Comparison of ENCODE assay signal across 14 cellular contexts in genomic region chr15:69749797-69750196, GRCh38.
DNase-seq lines count a peak whose midpoint lies in the region; ATAC-seq and TF ChIP-seq lines count a peak whose summit lies in the region.
"Had no signal": no experiment of that assay in that cellular context is flagged by ENCODE, and none has a peak within 500 bp of the region (broad histone marks: within the 10 kb centered on the region; RNA-seq: fewer than 3 reads in every experiment).

No MANE protein-coding gene starts in this region.

- no peak overlapping the region for H3K4me3 ChIP-seq in Loucy (ENCODE audit: low read length, poor library complexity, severe bottlenecking)
- H3K4me3 ChIP-seq in cardiac fibroblast (replicated peaks in 1 of 2; ENCODE audit: low read depth in 2 of 2, low read length in 2 of 2): no peak overlapping the region
- H3K4me3 ChIP-seq: SJSA1, transverse colon had no signal

- H3K79me2 ChIP-seq in Loucy (ENCODE audit: insufficient read depth, low read length): no peaks in the 10 kb centered on the region

- no peak overlapping the region for H3K9ac ChIP-seq in Loucy (ENCODE audit: low read depth, low read length, poor library complexity, severe bottlenecking)

- no peak overlapping the region for H3K27ac Mint-ChIP-seq in activated naive CD4-positive, alpha-beta T cell treated with anti-CD3 and anti-CD28 coated beads, Interleukin-2, amount 50 U/mL, for 72 hours
- H3K27ac Mint-ChIP-seq in stimulated activated effector memory CD8-positive, alpha-beta T cell treated with anti-CD3 and anti-CD28 coated beads, Interleukin-12 subunit alpha, Interleukin-12 subunit beta, amount 100 ng/mL, for 72 hours: no peak overlapping the region
- no peak overlapping the region for H3K27ac Mint-ChIP-seq in endothelial cell (ENCODE audit: unreplicated experiment)
- H3K27ac Mint-ChIP-seq: dendritic cell treated with granulocyte-macrophage colony-stimulating factor and Interleukin-4, amounts not matched to agents 40 ng/mL and 50 ng/mL, for 4 days had no signal

- no peak overlapping the region for H2AFZ ChIP-seq in Loucy (ENCODE audit: low read length)

- H3K27me3 Mint-ChIP-seq in endothelial cell (ENCODE audit: unreplicated experiment): no peaks in the 10 kb centered on the region

- peak; percentile 71 for TF ChIP-seq CTCF in Loucy (conservative IDR thresholded peaks at IDR 0.05; ENCODE audit: low read length)
- TF ChIP-seq CTCF in cardiac fibroblast (IDR thresholded peaks at IDR 0.05; ENCODE audit: low read depth, low read length): peak; percentile 22
- TF ChIP-seq CTCF in endothelial cell (IDR thresholded peaks at IDR 0.05; ENCODE audit: unreplicated experiment): no peak
- TF ChIP-seq CTCF in GM13976 (IDR thresholded peaks at IDR 0.05; ENCODE audit: borderline replicate concordance, control extremely low read depth, extremely low read depth, insufficient read depth, missing control alignments): no peak

- H3K9me3 Mint-ChIP-seq in activated naive CD4-positive, alpha-beta T cell treated with anti-CD3 and anti-CD28 coated beads, Interleukin-2, amount 50 U/mL, for 72 hours: peaks cover 12 to 33% of the 10 kb centered on the region in 2 donors
- peaks cover 14% of the 10 kb centered on the region for H3K9me3 Mint-ChIP-seq in stimulated activated effector memory CD8-positive, alpha-beta T cell treated with anti-CD3 and anti-CD28 coated beads, Interleukin-12 subunit alpha, Interleukin-12 subunit beta, amount 100 ng/mL, for 72 hours
- no peaks in the 10 kb centered on the region for H3K9me3 Mint-ChIP-seq in endothelial cell (ENCODE audit: unreplicated experiment)

- no peak overlapping the region for H3K4me2 ChIP-seq in Loucy (ENCODE audit: low read depth, low read length, poor library complexity, severe bottlenecking)

- no peaks in the 10 kb centered on the region for H3K9me2 ChIP-seq in Loucy (replicated peaks; ENCODE audit: low read depth, low read length)

- no peaks in the 10 kb centered on the region for H3K27me3 ChIP-seq in Loucy (ENCODE audit: insufficient read depth, low read length, poor library complexity, severe bottlenecking)
- H3K27me3 ChIP-seq: SJSA1 had no signal

- peaks cover 53% of the 10 kb centered on the region for H3K4me1 Mint-ChIP-seq in stimulated activated effector memory CD8-positive, alpha-beta T cell treated with anti-CD3 and anti-CD28 coated beads, Interleukin-12 subunit alpha, Interleukin-12 subunit beta, amount 100 ng/mL, for 72 hours
- H3K4me1 Mint-ChIP-seq in endothelial cell (ENCODE audit: unreplicated experiment): no peaks in the 10 kb centered on the region

- peaks cover 31 to 65% of the 10 kb centered on the region in 2 donors for H3K36me3 Mint-ChIP-seq in activated naive CD4-positive, alpha-beta T cell treated with anti-CD3 and anti-CD28 coated beads, Interleukin-2, amount 50 U/mL, for 72 hours
- H3K36me3 Mint-ChIP-seq in stimulated activated effector memory CD8-positive, alpha-beta T cell treated with anti-CD3 and anti-CD28 coated beads, Interleukin-12 subunit alpha, Interleukin-12 subunit beta, amount 100 ng/mL, for 72 hours: peaks cover 4% of the 10 kb centered on the region
- no peaks in the 10 kb centered on the region for H3K36me3 Mint-ChIP-seq in endothelial cell (ENCODE audit: low read depth, unreplicated experiment)

- H4K20me1 ChIP-seq in Loucy (ENCODE audit: insufficient read depth, low read length, poor library complexity, severe bottlenecking): no peaks in the 10 kb centered on the region

- no peaks in the 10 kb centered on the region for H3K36me3 ChIP-seq in Loucy (ENCODE audit: insufficient read depth, low read length)
- H3K36me3 ChIP-seq: SJSA1, transverse colon had no signal

- no peak for DNase-seq in activated naive CD4-positive, alpha-beta T cell treated with anti-CD3 and anti-CD28 coated beads, Interleukin-2, amount 50 U/mL, for 72 hours (ENCODE audit: low spot score in 2 of 2)
- no peak for DNase-seq in activated naive CD4-positive, alpha-beta T cell treated with anti-CD3 and anti-CD28 coated beads, Interleukin-2, amount 50 U/mL, for 16 hours
- peak in 1 of 2 donors; percentile 38 for DNase-seq in cardiac fibroblast (ENCODE audit: low read depth in 2 of 2)
- no peak for DNase-seq in stimulated activated effector memory CD8-positive, alpha-beta T cell treated with anti-CD3 and anti-CD28 coated beads, Interleukin-12 subunit alpha, Interleukin-12 subunit beta, amount 100 ng/mL, for 72 hours (ENCODE audit: low spot score in 2 of 2)
- no peak for DNase-seq in endothelial cell (ENCODE audit: low spot score)
- no peak for DNase-seq in GM13976 (ENCODE audit: low spot score)
- DNase-seq: COR-L47, NCI-H1048, transverse colon had no signal

- H3K9me3 ChIP-seq in Loucy (ENCODE audit: insufficient read depth, low read depth, low read length): no peaks in the 10 kb centered on the region; the same call in 1 of the 2 replicates
- H3K9me3 ChIP-seq: transverse colon had no signal

- H3K4me3 Mint-ChIP-seq in stimulated activated effector memory CD8-positive, alpha-beta T cell treated with anti-CD3 and anti-CD28 coated beads, Interleukin-12 subunit alpha, Interleukin-12 subunit beta, amount 100 ng/mL, for 72 hours: no peak overlapping the region
- H3K4me3 Mint-ChIP-seq in endothelial cell (ENCODE audit: unreplicated experiment): no peak overlapping the region
- H3K4me3 Mint-ChIP-seq: dendritic cell treated with granulocyte-macrophage colony-stimulating factor and Interleukin-4, amounts not matched to agents 40 ng/mL and 50 ng/mL, for 4 days; neural crest cell had no signal

- peaks cover 20% of the 10 kb centered on the region for H3K4me1 ChIP-seq in Loucy (ENCODE audit: insufficient read depth, low read length, poor library complexity, severe bottlenecking)
- H3K4me1 ChIP-seq: transverse colon had no signal

- no peaks in the 10 kb centered on the region for H3F3A ChIP-seq in Loucy (ENCODE audit: low read depth)

- peak; percentile 41 to 54 for ATAC-seq in activated naive CD4-positive, alpha-beta T cell treated with anti-CD3 and anti-CD28 coated beads, Interleukin-2, amount 50 U/mL, for 72 hours
- ATAC-seq in stimulated activated effector memory CD8-positive, alpha-beta T cell treated with anti-CD3 and anti-CD28 coated beads, Interleukin-12 subunit alpha, Interleukin-12 subunit beta, amount 100 ng/mL, for 72 hours: peak; percentile 68
- no peak for ATAC-seq in GM19395 (IDR thresholded peaks at IDR 0.05; ENCODE audit: unreplicated experiment)

- in situ Hi-C loops in GM13976 (cut with MboI; ENCODE audit: low sequenced_read_pairs, unreplicated experiment): loop anchor here (25.0 kb wide), 2 partner anchors 338 to 738 kb away; partner anchors contain the start of gene TLE3

Comparison
In these comparisons a context has a peak if more than half of its experiments do, and no peak if none do; other contexts are left out.
1. CTCF ChIP-seq: peak in Loucy (single experiment) and cardiac fibroblast (single experiment); none in endothelial cell (single experiment) and GM13976 (single experiment).